In genomic region chr12:132600048-132601032, GRCh38 we compare ENCODE assay signal across 1 cellular context.
TF ChIP-seq lines count a peak whose summit lies in the region.

No MANE protein-coding gene starts in this region.

TF ChIP-seq in K562, 482 proteins besides CTCF, POLR2A, EP300 and RAD21 (continued from another document and continues in another):
- TF ChIP-seq ZNF699 (CRISPR knock-in tag; IDR thresholded peaks at IDR 0.05; ENCODE audit: insufficient replicate concordance) (no peak), SMAD1 (IDR thresholded peaks at IDR 0.05; ENCODE audit: low read depth, low read length, partially characterized antibody) (no peak), THAP12 (CRISPR knock-in tag; IDR thresholded peaks at IDR 0.05) (no peak), ZNF75A (CRISPR knock-in tag; IDR thresholded peaks at IDR 0.05) (no peak), ZNF436 (CRISPR knock-in tag; IDR thresholded peaks at IDR 0.05) (no peak), FOXM1 (IDR thresholded peaks at IDR 0.05; ENCODE audit: low read depth) (no peak), FOXM1 (CRISPR knock-in tag; IDR thresholded peaks at IDR 0.05; ENCODE audit: low read depth) (no peak), ZNF431 (CRISPR knock-in tag; IDR thresholded peaks at IDR 0.05) (no peak), ARID3B (CRISPR knock-in tag; IDR thresholded peaks at IDR 0.05; ENCODE audit: borderline replicate concordance) (no peak), PHB2 (IDR thresholded peaks at IDR 0.05; ENCODE audit: low read depth) (no peak), BRF1 (IDR thresholded peaks at IDR 0.05; ENCODE audit: borderline replicate concordance, extremely low read depth, insufficient read length) (no peak), HMGN3 (IDR thresholded peaks at IDR 0.05; ENCODE audit: borderline replicate concordance, extremely low read depth, insufficient read length, low read depth, low read length) (no peak), POLR2G (IDR thresholded peaks at IDR 0.05; ENCODE audit: low read depth, low read length) (peak; percentile 70), ZFP1 (CRISPR knock-in tag; IDR thresholded peaks at IDR 0.05) (no peak), USF2 (CRISPR knock-in tag; IDR thresholded peaks at IDR 0.05) (no peak), ARID4B (CRISPR knock-in tag; IDR thresholded peaks at IDR 0.05) (no peak), COPS2 (conservative IDR thresholded peaks at IDR 0.05) (no peak), ZNF143 (CRISPR knock-in tag; IDR thresholded peaks at IDR 0.05) (no peak), TBL1XR1 (IDR thresholded peaks at IDR 0.05; ENCODE audit: low read length in 2 of 2) (no peak), POLR2H (tag; IDR thresholded peaks at IDR 0.05; ENCODE audit: low read depth) (no peak), ILK (tag; IDR thresholded peaks at IDR 0.05; ENCODE audit: borderline replicate concordance, low read depth) (no peak), FIP1L1 (IDR thresholded peaks at IDR 0.05; ENCODE audit: low read depth, low read length, poor library complexity, severe bottlenecking) (no peak), BCLAF1 (IDR thresholded peaks at IDR 0.05; ENCODE audit: borderline replicate concordance in 1 of 2, control insufficient read depth in 1 of 2, low read depth in 2 of 2, low read length in 1 of 2) (no peak), KAT7 (CRISPR knock-in tag; IDR thresholded peaks at IDR 0.05; ENCODE audit: borderline replicate concordance) (no peak), HNRNPH1 (optimal IDR thresholded peaks at IDR 0.05; ENCODE audit: low read depth, low read length) (no peak), RBM17 (IDR thresholded peaks at IDR 0.05; ENCODE audit: borderline replicate concordance, low read depth, low read length) (no peak), LEF1 (IDR thresholded peaks at IDR 0.05) (no peak), MLX (CRISPR knock-in tag; conservative IDR thresholded peaks at IDR 0.05) (no peak), MAX (CRISPR knock-in tag; IDR thresholded peaks at IDR 0.05) (peak; percentile 82), FOXA3 (CRISPR knock-in tag; conservative IDR thresholded peaks at IDR 0.05 in 1 of 2, IDR thresholded peaks at IDR 0.05 in 1 of 2) (no peak), SIX5 (IDR thresholded peaks at IDR 0.05; ENCODE audit: borderline replicate concordance in 1 of 2, insufficient read depth in 1 of 2, low read depth in 1 of 2, low read length in 2 of 2) (no peak), CREB3L1 (IDR thresholded peaks at IDR 0.05; ENCODE audit: borderline replicate concordance, low read depth) (peak; percentile 22; the same call in 1 of the 2 replicates), ETV1 (tag; conservative IDR thresholded peaks at IDR 0.05; ENCODE audit: low read depth) (0 out of 2 replicates have a peak, but pooled peaks have one; percentile 38), MCM5 (IDR thresholded peaks at IDR 0.05; ENCODE audit: low read depth) (no peak), C11orf30 (IDR thresholded peaks at IDR 0.05; ENCODE audit: low read depth) (no peak), E2F4 (CRISPR knock-in tag; IDR thresholded peaks at IDR 0.05; ENCODE audit: low read depth) (no peak), CBX5 (IDR thresholded peaks at IDR 0.05; ENCODE audit: borderline replicate concordance, low read depth) (no peak), CSDE1 (IDR thresholded peaks at IDR 0.05) (no peak), HNRNPLL (IDR thresholded peaks at IDR 0.05; ENCODE audit: low read depth, low read length, poor library complexity, severe bottlenecking) (no peak), NFIC (IDR thresholded peaks at IDR 0.05) (no peak), GTF2E2 (tag; IDR thresholded peaks at IDR 0.05) (no peak), EP400 (IDR thresholded peaks at IDR 0.05) (no peak), ELF4 (CRISPR knock-in tag; IDR thresholded peaks at IDR 0.05) (no peak), XRCC3 (IDR thresholded peaks at IDR 0.05) (no peak), ZNF77 (CRISPR knock-in tag; IDR thresholded peaks at IDR 0.05) (no peak), RFX7 (CRISPR knock-in tag; IDR thresholded peaks at IDR 0.05) (no peak), TGIF2 (CRISPR knock-in tag; IDR thresholded peaks at IDR 0.05) (no peak), HLTF (IDR thresholded peaks at IDR 0.05) (no peak), RFX1 (IDR thresholded peaks at IDR 0.05) (no peak), XRCC5 (IDR thresholded peaks at IDR 0.05; ENCODE audit: low read depth, low read length) (0 out of 2 replicates have a peak, but pooled peaks have one; percentile 40)
